8 cellular contexts compared by ENCODE assay signal in genomic region chr3:125374996-125375941, GRCh38. TPM values are rescaled to one million over a fixed set of nuclear protein-coding genes. Genes with fewer than 3 reads are reported as not detected.
A peak's percentile ranks its signal among the peaks of the same experiment; 100 is the strongest.
DNase-seq lines count a peak whose midpoint lies in the region; ATAC-seq and TF ChIP-seq lines count a peak whose summit lies in the region.

ZNF148 (minus strand) TSS chr3:125375325; CDS start chr3:125313640, 61,685 bp downstream.

- TF ChIP-seq CTCF in VCaP (conservative IDR thresholded peaks at IDR 0.05), result no peak

- H3K9me3 ChIP-seq in iPS-18c (ENCODE audit: control insufficient read depth, insufficient read depth, low read length) (no peaks in the 10 kb centered on the region), skeletal muscle tissue (ENCODE audit: control insufficient read depth in 3 of 3, low read length in 3 of 3) (no peaks in the 10 kb centered on the region)

- H3K27ac ChIP-seq in VCaP (peak within 1 kb of the TSS; percentile 88), skeletal muscle tissue (ENCODE audit: low read depth, low read length) (peak within 1 kb of the TSS; percentile 86)

- no peaks in the 10 kb centered on the region for H3K27me3 ChIP-seq in skeletal muscle tissue (ENCODE audit: control insufficient read depth in 3 of 3, insufficient read depth in 3 of 3, low read length in 3 of 3)

- peak within 1 kb of the TSS; percentile 100 for H3K4me3 ChIP-seq in iPS-18c (ENCODE audit: insufficient read depth, low read depth, low read length)
- peak within 1 kb of the TSS; percentile 89 to 93 (median 93) for H3K4me3 ChIP-seq in skeletal muscle tissue (ENCODE audit: low read length in 3 of 3)

- peak within 1 kb of the TSS; percentile 95 to 97 (median 96) for H3K9ac ChIP-seq in skeletal muscle tissue (ENCODE audit: low read depth in 1 of 3, low read length in 3 of 3)

- H3K4me1 ChIP-seq in skeletal muscle tissue (ENCODE audit: control insufficient read depth in 3 of 3, insufficient read depth in 3 of 3, low read length in 3 of 3), result peaks cover 14 to 22% (median 19%) of the 10 kb centered on the region in 3 donors

- DNase-seq in 8988T, result peak; percentile 65
- peak; percentile 83 for DNase-seq in NCI-H2196 treated with DMSO at 0.1 percent for 48 hours (lab: John Stamatoyannopoulos, UW; ENCODE audit: unreplicated experiment)
- peak; percentile 73 to 96 for DNase-seq in T47D (ENCODE audit: low read depth in 1 of 2, low spot score in 1 of 2)

- in situ Hi-C loops in T47D (cut with HindIII; ENCODE audit: low pct_unique_long_range_greater_than_20kb, low sequenced_read_pairs), result no loop called here

- ATAC-seq in GM18861 (IDR thresholded peaks at IDR 0.05; ENCODE audit: unreplicated experiment) (peak; percentile 73), HG03097 (IDR thresholded peaks at IDR 0.05; ENCODE audit: low FRiP score, unreplicated experiment) (peak; percentile 79)

- peaks cover 0 to 4% (median 0%) of the 10 kb centered on the region in 3 donors for H3K36me3 ChIP-seq in skeletal muscle tissue (ENCODE audit: control insufficient read depth in 3 of 3, insufficient read depth in 3 of 3, low read length in 3 of 3)

RNA-seq across cellular contexts. Expression of gene ZNF148, which starts in this region (rescaled TPM):
- 17.7 TPM for total RNA-seq in skeletal muscle tissue

Comparison
In these comparisons a context has a peak if more than half of its experiments do, and no peak if none do; other contexts are left out.
1. Peak in every context shown above with its lines: DNase-seq, ATAC-seq, H3K4me3 ChIP-seq and H3K27ac ChIP-seq.